ENCODE assay signal across 21 cellular contexts in the genomic region with DNA sequence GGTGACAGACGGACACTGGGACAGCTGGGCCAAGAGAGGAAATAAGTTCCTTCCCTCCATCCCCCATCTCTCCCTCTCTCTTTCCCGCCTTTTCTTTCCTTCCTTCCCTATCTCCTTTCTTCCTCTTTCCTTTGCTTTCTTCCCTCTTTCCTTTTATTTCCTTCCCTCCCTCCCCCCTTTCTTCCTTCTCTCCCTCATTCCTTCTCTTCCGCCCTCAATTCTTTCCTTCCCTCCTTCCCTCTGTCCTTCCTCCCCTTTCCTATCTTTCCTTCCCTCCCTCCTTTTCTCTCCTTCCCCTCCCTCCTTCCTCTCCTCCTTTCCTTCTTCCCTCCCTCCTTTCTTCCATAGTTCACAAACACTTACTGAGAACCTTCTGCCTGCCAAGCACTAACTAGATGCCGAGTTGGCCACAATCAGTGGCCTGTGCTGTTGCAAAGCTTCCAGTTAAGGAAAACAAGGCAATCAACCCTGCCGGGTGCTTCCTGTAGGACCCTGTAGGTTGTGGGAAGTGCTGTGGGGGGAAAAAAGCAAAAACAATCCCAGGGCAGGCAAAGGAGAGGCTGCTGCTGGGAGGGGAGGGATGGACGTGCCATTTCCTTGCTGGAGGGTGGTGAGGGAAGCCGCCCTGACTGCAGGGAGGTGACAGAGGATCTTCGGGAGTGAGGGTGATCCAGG. TPM values are rescaled to one million over a fixed set of nuclear protein-coding genes. Genes with fewer than 3 reads are reported as not detected.
"Had no signal": no experiment of that assay in that cellular context is flagged by ENCODE, and none has a peak within 500 bp of the region (broad histone marks: within the 10 kb centered on the region; RNA-seq: fewer than 3 reads in every experiment).

No MANE protein-coding gene starts in this region.

- H3K9me3 ChIP-seq: mucosa of descending colon, stomach, testis, upper lobe of right lung had no signal

- H3K4me1 Mint-ChIP-seq: central memory CD8-positive, alpha-beta T cell; naive thymus-derived CD8-positive, alpha-beta T cell had no signal

- ATAC-seq: activated T-cell treated with anti-CD3 and anti-CD28 coated beads, Interleukin-2, amount 50 U/mL, for 72 hours; esophagus mucosa; left lobe of liver; mucosa of descending colon; naive thymus-derived CD8-positive, alpha-beta T cell; upper lobe of right lung had no signal

- H3K27ac ChIP-seq: brain microvascular endothelial cell, stomach, testis, upper lobe of right lung had no signal

- H3K9me3 Mint-ChIP-seq: activated CD4-positive, alpha-beta T cell treated with anti-CD3 and anti-CD28 coated beads, Interleukin-2, amount 10 ng/mL, durations not matched to agents 24 days and 14 days; activated T-cell treated with anti-CD3 and anti-CD28 coated beads, Interleukin-2, amount 50 U/mL, for 72 hours; central memory CD8-positive, alpha-beta T cell; naive thymus-derived CD8-positive, alpha-beta T cell had no signal

- H3K27me3 ChIP-seq: brain microvascular endothelial cell, stomach, testis, upper lobe of right lung had no signal

- H3K4me1 ChIP-seq: testis, upper lobe of right lung had no signal

- H3K27ac Mint-ChIP-seq: activated CD4-positive, alpha-beta T cell treated with anti-CD3 and anti-CD28 coated beads, Interleukin-2, amount 10 ng/mL, durations not matched to agents 24 days and 14 days; activated naive CD8-positive, alpha-beta T cell; activated T-cell treated with anti-CD3 and anti-CD28 coated beads, Interleukin-2, amount 50 U/mL, for 72 hours had no signal

- H3K4me2 ChIP-seq: smooth muscle cell had no signal

- H3K4me3 ChIP-seq: mucosa of descending colon, smooth muscle cell, stomach, testis, upper lobe of right lung had no signal

- DNase-seq: activated CD4-positive, alpha-beta T cell treated with anti-CD3 and anti-CD28 coated beads, Interleukin-2, amount 10 ng/mL, durations not matched to agents 24 days and 14 days; activated CD4-positive, CD25-positive, alpha-beta regulatory T cell; activated CD8-positive, alpha-beta memory T cell treated with anti-CD3 and anti-CD28 coated beads, Interleukin-2, amount 50 U/mL, for 48 hours; activated gamma-delta T cell treated with Interleukin-2 at 50 U/mL for 16 hours; activated T-cell treated with anti-CD3 and anti-CD28 coated beads, Interleukin-2, amount 50 U/mL, for 72 hours; brain microvascular endothelial cell; cortex of kidney; mammary epithelial cell; mucosa of descending colon; naive thymus-derived CD8-positive, alpha-beta T cell; nucleus accumbens; right cardiac atrium; stomach; testis; upper lobe of right lung had no signal

- H3K36me3 ChIP-seq: brain microvascular endothelial cell, upper lobe of right lung had no signal

- H3K4me3 Mint-ChIP-seq: activated CD4-positive, alpha-beta T cell treated with anti-CD3 and anti-CD28 coated beads, Interleukin-2, amount 10 ng/mL, durations not matched to agents 24 days and 14 days; activated naive CD8-positive, alpha-beta T cell; activated T-cell treated with anti-CD3 and anti-CD28 coated beads, Interleukin-2, amount 50 U/mL, for 72 hours; central memory CD8-positive, alpha-beta T cell; naive thymus-derived CD8-positive, alpha-beta T cell had no signal

- FAIRE-seq: keratinocyte had no signal

- H3K36me3 Mint-ChIP-seq: activated naive CD8-positive, alpha-beta T cell; naive thymus-derived CD8-positive, alpha-beta T cell had no signal

RNA-seq across cellular contexts. Expression of gene ABCC6, which starts 31.7 kb away (rescaled TPM):
- total RNA-seq: activated CD4-positive, alpha-beta T cell treated with anti-CD3 and anti-CD28 coated beads, Interleukin-2, amount 10 ng/mL, durations not matched to agents 24 days and 14 days; activated T-cell treated with anti-CD3 and anti-CD28 coated beads, Interleukin-2, amount 50 U/mL, for 72 hours; naive thymus-derived CD8-positive, alpha-beta T cell had no signal
- polyA plus RNA-seq: keratinocyte had no signal
